Comparison of ENCODE assay signal across 9 cellular contexts in the genomic region with DNA sequence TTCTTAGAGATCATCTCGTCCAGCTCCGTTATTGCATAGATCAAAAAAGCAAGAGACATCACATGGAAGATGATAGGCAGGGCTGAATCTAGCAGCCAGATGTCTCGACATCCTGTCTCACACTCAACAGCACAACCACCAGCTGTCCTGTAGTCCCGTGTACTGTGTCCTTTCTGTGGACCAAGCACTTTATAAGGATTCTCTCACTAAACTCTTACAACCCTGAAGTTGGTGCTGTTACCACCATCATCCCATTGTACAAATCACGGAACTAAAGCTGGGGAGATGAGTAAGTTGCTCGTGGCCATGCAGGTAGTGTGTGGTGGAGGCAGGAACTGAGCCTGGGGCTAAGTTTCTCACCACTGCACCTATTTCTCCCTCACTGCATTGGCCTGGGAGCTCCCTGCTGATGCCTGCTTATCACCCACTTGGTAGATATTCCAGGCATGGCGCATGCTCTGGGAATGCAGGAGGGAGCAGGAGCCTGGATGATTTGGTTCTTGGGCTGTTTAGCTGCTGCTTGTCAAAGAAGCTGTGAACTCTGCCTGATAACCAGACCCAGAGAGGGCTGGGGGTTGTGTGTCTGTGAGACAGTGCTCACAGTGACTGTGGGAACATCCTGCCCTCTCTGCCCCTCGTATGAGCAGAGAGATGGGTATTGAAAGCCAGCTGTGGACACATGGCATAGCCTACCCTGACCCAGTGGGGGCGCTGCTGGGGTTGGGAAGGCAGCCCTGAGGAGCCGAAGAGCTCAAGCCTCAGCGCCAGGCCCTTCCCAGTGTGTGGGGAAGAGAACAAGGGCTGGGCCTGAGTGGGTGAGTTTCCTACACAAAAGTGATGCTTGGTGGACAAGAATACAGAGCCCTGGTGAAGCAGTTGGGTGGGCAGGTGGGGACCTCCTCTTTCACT. TPM values are rescaled to one million over a fixed set of nuclear protein-coding genes. Genes with fewer than 3 reads are reported as not detected.
DNase-seq lines count a peak whose midpoint lies in the region; ATAC-seq and TF ChIP-seq lines count a peak whose summit lies in the region.
"Had no signal": no experiment of that assay in that cellular context is flagged by ENCODE, and none has a peak within 500 bp of the region (broad histone marks: within the 10 kb centered on the region; RNA-seq: fewer than 3 reads in every experiment).

No MANE protein-coding gene starts in this region.

- H3K36me3 Mint-ChIP-seq in MCF 10A (ENCODE audit: insufficient read depth, unreplicated experiment), result no peaks in the 10 kb centered on the region
- no peaks in the 10 kb centered on the region for H3K36me3 Mint-ChIP-seq in stimulated activated naive B cell treated with anti-CD40 and anti-IgM and Interleukin-4, amounts not matched to agents 10 μg/mL and 1 μg/mL and 100 μg/mL, for 72 hours

- no peaks in the 10 kb centered on the region for H3K79me2 ChIP-seq in fibroblast of lung (ENCODE audit: control insufficient read depth, insufficient read depth, low read length)

- POLR2A ChIA-PET in MCF 10A (lab: Yijun Ruan, JAX), result interaction anchor here (1.0 to 2.6 kb wide), 12 partner anchors 9 to 228 kb away, joined by 3 to 23 read pairs (median 4); partner anchors contain the start of gene ADORA1

- H3K27ac ChIP-seq in breast epithelium (no peak overlapping the region), fibroblast of lung (ENCODE audit: insufficient read depth, low read length) (no peak overlapping the region), Peyer's patch (no peak overlapping the region)

- peaks cover 18% of the 10 kb centered on the region for H3K4me1 Mint-ChIP-seq in MCF 10A (ENCODE audit: insufficient read depth, unreplicated experiment)
- peaks cover 7 to 9% of the 10 kb centered on the region in 2 donors for H3K4me1 Mint-ChIP-seq in stimulated activated naive B cell treated with anti-CD40 and anti-IgM and Interleukin-4, amounts not matched to agents 10 μg/mL and 1 μg/mL and 100 μg/mL, for 72 hours

- no peak overlapping the region for H2AFZ ChIP-seq in fibroblast of lung (ENCODE audit: low read length)

- H3K9me3 ChIP-seq in breast epithelium (no peaks in the 10 kb centered on the region), NT2/D1 (ENCODE audit: insufficient read depth, low read length) (no peaks in the 10 kb centered on the region), fibroblast of lung (ENCODE audit: control insufficient read depth, insufficient read depth, low read depth, low read length) (no peaks in the 10 kb centered on the region), Peyer's patch (no peaks in the 10 kb centered on the region)

- H3K9me3 Mint-ChIP-seq in MCF 10A (ENCODE audit: unreplicated experiment), result no peaks in the 10 kb centered on the region
- H3K9me3 Mint-ChIP-seq in stimulated activated naive B cell treated with anti-CD40 and anti-IgM and Interleukin-4, amounts not matched to agents 10 μg/mL and 1 μg/mL and 100 μg/mL, for 72 hours, result no peaks in the 10 kb centered on the region

- CTCF ChIA-PET in MCF 10A (lab: Yijun Ruan, JAX), result interaction anchor here (0.6 to 22.1 kb wide), 89 partner anchors 9 to 1123 kb away, joined by 3 to 702 read pairs (median 6); partner anchors contain the start of genes ADORA1, CHI3L1, MYBPH and MYOG

- H3K27me3 ChIP-seq in breast epithelium, result no peaks in the 10 kb centered on the region
- no peaks in the 10 kb centered on the region for H3K27me3 ChIP-seq in NT2/D1 (ENCODE audit: insufficient read depth, insufficient read length)
- H3K27me3 ChIP-seq in fibroblast of lung (ENCODE audit: control insufficient read depth, insufficient read depth, low read length), result no peaks in the 10 kb centered on the region
- no peaks in the 10 kb centered on the region for H3K27me3 ChIP-seq in Peyer's patch

- H3K36me3 ChIP-seq in breast epithelium (no peaks in the 10 kb centered on the region), NT2/D1 (ENCODE audit: insufficient read depth, insufficient read length, low read length) (no peaks in the 10 kb centered on the region), fibroblast of lung (ENCODE audit: control insufficient read depth, insufficient read depth, low read length) (no peaks in the 10 kb centered on the region), Peyer's patch (no peaks in the 10 kb centered on the region)

- BruUV-seq in MCF 10A (replicated peaks; lab: Mats Ljungman, UMichigan), result no TSS peak

- DNase-seq in MCF 10A (ENCODE audit: unreplicated experiment), result peak; percentile 43
- DNase-seq in breast epithelium (ENCODE audit: low spot score in 2 of 2), result no peak
- DNase-seq in NT2/D1 (ENCODE audit: low read depth, low spot score), result peak; percentile 64
- no peak for DNase-seq in fibroblast of lung (ENCODE audit: low read depth in 2 of 2)
- no peak for DNase-seq in stimulated activated naive B cell treated with anti-CD40 and anti-IgM and Interleukin-4, amounts not matched to agents 10 μg/mL and 1 μg/mL and 100 μg/mL, for 72 hours
- DNase-seq in SW 1271 (lab: John Stamatoyannopoulos, UW), result no peak
- no peak for DNase-seq in Peyer's patch

- no peaks in the 10 kb centered on the region for H3K4me1 ChIP-seq in breast epithelium
- H3K4me1 ChIP-seq in NT2/D1 (ENCODE audit: insufficient read depth, insufficient read length), result peaks cover 36% of the 10 kb centered on the region
- H3K4me1 ChIP-seq in fibroblast of lung (ENCODE audit: control insufficient read depth, extremely low read depth, insufficient read depth, low read length), result peaks cover 19% of the 10 kb centered on the region
- no peaks in the 10 kb centered on the region for H3K4me1 ChIP-seq in Peyer's patch

- no peak overlapping the region for H3K4me3 ChIP-seq in breast epithelium
- no peak overlapping the region for H3K4me3 ChIP-seq in NT2/D1 (ENCODE audit: insufficient read length, low read depth)
- no peak overlapping the region for H3K4me3 ChIP-seq in fibroblast of lung (replicated peaks in 1 of 4; ENCODE audit: control extremely low read depth in 1 of 4, insufficient read depth in 1 of 4, low read depth in 3 of 4, low read length in 4 of 4)
- no peak overlapping the region for H3K4me3 ChIP-seq in Peyer's patch

- H3K4me2 ChIP-seq in fibroblast of lung (ENCODE audit: extremely low read depth, insufficient read depth, low read length), result no peak overlapping the region

- no peak overlapping the region for H3K4me3 Mint-ChIP-seq in MCF 10A (ENCODE audit: unreplicated experiment)
- no peak overlapping the region for H3K4me3 Mint-ChIP-seq in stimulated activated naive B cell treated with anti-CD40 and anti-IgM and Interleukin-4, amounts not matched to agents 10 μg/mL and 1 μg/mL and 100 μg/mL, for 72 hours

- TF ChIP-seq POLR2A in breast epithelium (IDR thresholded peaks at IDR 0.05), result no peak
- no peak for TF ChIP-seq POLR2A in Peyer's patch (IDR thresholded peaks at IDR 0.05)

- H4K20me1 ChIP-seq in fibroblast of lung (ENCODE audit: control insufficient read depth, extremely low read depth, insufficient read depth, low read length), result no peaks in the 10 kb centered on the region

- no peaks in the 10 kb centered on the region for H3K27me3 Mint-ChIP-seq in MCF 10A (ENCODE audit: insufficient read depth, unreplicated experiment)
- peaks cover 8 to 28% of the 10 kb centered on the region in 2 donors for H3K27me3 Mint-ChIP-seq in stimulated activated naive B cell treated with anti-CD40 and anti-IgM and Interleukin-4, amounts not matched to agents 10 μg/mL and 1 μg/mL and 100 μg/mL, for 72 hours

- H3K9ac ChIP-seq in NT2/D1 (ENCODE audit: insufficient read length, low read depth) (no peak overlapping the region), fibroblast of lung (ENCODE audit: insufficient read depth, low read length) (no peak overlapping the region)

- intact Hi-C loops in MCF 10A (cut with micrococcal nuclease) (loop anchor here (1.0 to 5.0 kb wide), 6 partner anchors 16 to 287 kb away; no protein-coding TSS in a partner anchor), breast epithelium (cut with DNase I; ENCODE audit: low total_unique reads) (loop anchor here (2.0 to 10.0 kb wide), 2 partner anchors 167 to 235 kb away; no protein-coding TSS in a partner anchor)

- TF ChIP-seq CTCF in MCF 10A (IDR thresholded peaks at IDR 0.05; ENCODE audit: unreplicated experiment) (peak; percentile 51), breast epithelium (IDR thresholded peaks at IDR 0.05) (no peak), fibroblast of lung (conservative IDR thresholded peaks at IDR 0.05 in 1 of 2, IDR thresholded peaks at IDR 0.05 in 1 of 2; ENCODE audit: low read depth in 1 of 2, low read length in 2 of 2) (peak; percentile 17 to 29), Peyer's patch (IDR thresholded peaks at IDR 0.05) (no peak)

- ATAC-seq in stimulated activated naive B cell treated with anti-CD40 and anti-IgM and Interleukin-4, amounts not matched to agents 10 μg/mL and 1 μg/mL and 100 μg/mL, for 72 hours (replicated peaks), result peak; percentile 4 to 6
- no peak for ATAC-seq in GM21576 (IDR thresholded peaks at IDR 0.05; ENCODE audit: unreplicated experiment)

- H3K27ac Mint-ChIP-seq in MCF 10A (ENCODE audit: low read depth, unreplicated experiment), result no peak overlapping the region
- H3K27ac Mint-ChIP-seq in stimulated activated naive B cell treated with anti-CD40 and anti-IgM and Interleukin-4, amounts not matched to agents 10 μg/mL and 1 μg/mL and 100 μg/mL, for 72 hours, result no peak overlapping the region

RNA-seq across cellular contexts. Expression of gene PPFIA4, which starts 13.6 kb away (rescaled TPM):
- total RNA-seq in MCF 10A (2022) (0.16 and 0.49 TPM in 2 replicates), breast epithelium (1 to 10 TPM in 2 of 3 donors, under 1 TPM in 1; 0.80 to 5.6 (median 2.9) TPM), fibroblast of lung (4.3 and 4.6 TPM in 2 replicates), Peyer's patch (1 to 10 TPM in 2 of 4 donors, under 1 TPM in 1, not detected in 1; 0.54 to 1.8 (median 1.7) TPM)
- polyA plus RNA-seq in fibroblast of lung, result 0.36 and 3.2 TPM in 2 replicates
- polyA plus RNA-seq in fibroblast of lung (2012), result 0.20 and 3.0 TPM in 2 replicates
- polyA minus RNA-seq in fibroblast of lung (ENCODE audit: low replicate concordance), result 0.19 and 14.0 TPM in 2 replicates

RNA-seq across cellular contexts. Expression of gene TMEM183A, which starts 32.7 kb away (rescaled TPM):
- total RNA-seq in MCF 10A (2022), result 104 and 108 TPM in 2 replicates
- total RNA-seq in breast epithelium, result 100 to 1,000 TPM in 1 of 3 donors, 10 to 100 TPM in 2; 85.9 to 113 (median 94.1) TPM
- 74.5 and 83.7 TPM in 2 replicates for total RNA-seq in fibroblast of lung
- polyA plus RNA-seq in fibroblast of lung, result 74.2 and 75.3 TPM in 2 replicates
- polyA plus RNA-seq in fibroblast of lung (2012), result 41.9 and 43.0 TPM in 2 replicates
- 126 and 154 TPM in 2 replicates for polyA minus RNA-seq in fibroblast of lung (ENCODE audit: low replicate concordance)
- total RNA-seq in Peyer's patch, result 10 to 100 TPM; 65.4 to 91.6 (median 80.4) TPM

RNA-seq across cellular contexts. Expression of gene MYOG, which starts 45.9 kb away (rescaled TPM):
- total RNA-seq in MCF 10A (2022) (not detected in 2 replicates), breast epithelium (not detected), fibroblast of lung (not detected in 2 replicates), Peyer's patch (not detected)
- polyA plus RNA-seq in fibroblast of lung, result 0.03 TPM in 1 of 2 replicates, not detected in the other
- polyA plus RNA-seq in fibroblast of lung (2012), result not detected in 2 replicates
- polyA minus RNA-seq in fibroblast of lung (ENCODE audit: low replicate concordance), result not detected in 2 replicates
- total RNA-seq: activated CD8-positive, alpha-beta memory T cell treated with anti-CD3 and anti-CD28 coated beads for 36 hours had no signal

Comparison
In these comparisons a context has a peak if more than half of its experiments do, and no peak if none do; other contexts are left out.
1. DNase-seq: peak in MCF 10A (single experiment) and NT2/D1 (single experiment); none in breast epithelium (0 of 2), fibroblast of lung (0 of 2), stimulated activated naive B cell treated with anti-CD40 and anti-IgM and Interleukin-4, amounts not matched to agents 10 μg/mL and 1 μg/mL and 100 μg/mL, for 72 hours (single experiment), SW 1271 (0 of 2) and Peyer's patch (0 of 3).
2. CTCF ChIP-seq: peak in MCF 10A (single experiment) and fibroblast of lung (2 of 2); none in breast epithelium (0 of 3) and Peyer's patch (0 of 6).